1 cellular context compared by ENCODE assay signal in the genomic region with DNA sequence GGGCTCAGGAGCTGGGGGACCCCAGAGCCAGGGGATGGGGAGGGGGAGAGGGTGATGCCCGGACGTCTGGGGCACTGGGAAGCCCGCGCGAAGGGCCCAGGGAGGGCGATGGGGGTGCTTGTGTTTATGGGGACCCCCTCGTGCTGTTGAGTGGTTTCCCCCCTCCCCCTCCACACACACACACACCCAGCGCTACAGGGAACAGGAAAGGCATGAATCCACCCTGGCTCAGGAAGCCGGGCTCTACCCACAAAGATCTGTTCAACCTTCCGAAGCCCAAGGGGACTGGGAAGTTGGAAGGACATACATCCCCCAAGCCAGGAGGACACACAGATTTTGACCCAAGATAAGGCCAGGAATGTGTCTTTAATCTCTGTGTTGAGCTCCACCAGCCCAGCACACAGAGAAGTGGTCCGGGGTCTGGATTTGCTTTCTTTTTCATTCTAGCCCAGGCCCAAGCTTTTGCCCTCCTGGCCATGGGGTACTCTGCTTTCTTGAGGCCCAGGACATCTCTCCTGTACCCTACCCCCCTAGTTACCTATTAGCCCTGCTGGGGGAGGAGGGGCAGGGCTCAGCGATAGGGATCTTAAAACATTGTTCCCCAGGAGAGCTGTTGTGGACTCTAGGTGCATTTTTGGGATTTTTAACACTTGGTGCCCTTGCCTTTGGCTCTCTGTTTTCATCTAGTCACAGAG.
TF ChIP-seq lines count a peak whose summit lies in the region.

No MANE protein-coding gene starts in this region.

TF ChIP-seq in H1, 55 proteins besides CTCF, POLR2A, EP300 and RAD21:
- TF ChIP-seq SAP30 (IDR thresholded peaks at IDR 0.05; ENCODE audit: insufficient read depth, insufficient replicate concordance, low read length) (peak; percentile 48), ASH2L (IDR thresholded peaks at IDR 0.05; ENCODE audit: low read length) (peak; percentile 48), CHD1 (IDR thresholded peaks at IDR 0.05; ENCODE audit: low read depth, low read length) (no peak), SUZ12 (IDR thresholded peaks at IDR 0.05; ENCODE audit: low read length) (no peak)
